In genomic region chr15:100780208-100780800, GRCh38 we compare ENCODE assay signal across 14 cellular contexts.
DNase-seq lines count a peak whose midpoint lies in the region; ATAC-seq and TF ChIP-seq lines count a peak whose summit lies in the region.
"Had no signal": no experiment of that assay in that cellular context is flagged by ENCODE, and none has a peak within 500 bp of the region (broad histone marks: within the 10 kb centered on the region; RNA-seq: fewer than 3 reads in every experiment).

No MANE protein-coding gene starts in this region.

- H3K4me1 Mint-ChIP-seq in natural killer cell treated with Interleukin-12 subunit alpha and Interleukin-12 subunit beta and Interleukin-15 and Interleukin-18, amount 100 ng/mL, for 72 hours (ENCODE audit: low read depth in 2 of 2): peaks cover 0 to 3% of the 10 kb centered on the region in 2 donors
- no peaks in the 10 kb centered on the region for H3K4me1 Mint-ChIP-seq in natural killer cell
- H3K4me1 Mint-ChIP-seq in central memory CD8-positive, alpha-beta T cell: no peaks in the 10 kb centered on the region
- H3K4me1 Mint-ChIP-seq: CD8-positive, alpha-beta memory T cell had no signal

- intact Hi-C loops in natural killer cell (cut with micrococcal nuclease) (no loop called here), mucosa of descending colon (cut with DNase I, micrococcal nuclease) (no loop called here)

- no peaks in the 10 kb centered on the region for H3K9me3 Mint-ChIP-seq in natural killer cell treated with Interleukin-12 subunit alpha and Interleukin-12 subunit beta and Interleukin-15 and Interleukin-18, amount 100 ng/mL, for 72 hours
- H3K9me3 Mint-ChIP-seq in natural killer cell: no peaks in the 10 kb centered on the region
- H3K9me3 Mint-ChIP-seq in central memory CD8-positive, alpha-beta T cell: no peaks in the 10 kb centered on the region

- peaks cover 9 to 12% of the 10 kb centered on the region in 2 donors for H3K27me3 Mint-ChIP-seq in natural killer cell treated with Interleukin-12 subunit alpha and Interleukin-12 subunit beta and Interleukin-15 and Interleukin-18, amount 100 ng/mL, for 72 hours
- H3K27me3 Mint-ChIP-seq in natural killer cell (ENCODE audit: low read depth in 2 of 2): peaks cover 0 to 5% of the 10 kb centered on the region in 2 donors
- H3K27me3 Mint-ChIP-seq in central memory CD8-positive, alpha-beta T cell: peaks cover 19% of the 10 kb centered on the region

- H3K36me3 Mint-ChIP-seq in natural killer cell treated with Interleukin-12 subunit alpha and Interleukin-12 subunit beta and Interleukin-15 and Interleukin-18, amount 100 ng/mL, for 72 hours: no peaks in the 10 kb centered on the region
- no peaks in the 10 kb centered on the region for H3K36me3 Mint-ChIP-seq in natural killer cell
- H3K36me3 Mint-ChIP-seq in central memory CD8-positive, alpha-beta T cell (ENCODE audit: insufficient read depth): no peaks in the 10 kb centered on the region
- H3K36me3 Mint-ChIP-seq: CD8-positive, alpha-beta memory T cell had no signal

- no peaks in the 10 kb centered on the region for H3K36me3 ChIP-seq in mucosa of descending colon (ENCODE audit: low read depth)

- peak; percentile 44 for DNase-seq in natural killer cell treated with Interleukin-12 subunit alpha and Interleukin-12 subunit beta and Interleukin-15 and Interleukin-18, amount 100 ng/mL, for 72 hours (ENCODE audit: low spot score)
- DNase-seq in natural killer cell: no peak
- peak; percentile 4 for DNase-seq in central memory CD8-positive, alpha-beta T cell (ENCODE audit: low spot score in 2 of 2)
- DNase-seq in mesenteric fat pad (ENCODE audit: low spot score): peak; percentile 79
- DNase-seq in ureter (ENCODE audit: low spot score): peak; percentile 29
- DNase-seq in mucosa of descending colon: no peak
- no peak for DNase-seq in NCI-H446 treated with DMSO at 0.1 percent for 48 hours (lab: John Stamatoyannopoulos, UW)
- DNase-seq: KG1, NCI-H1092, NCI-H1694 treated with DMSO at 0.1 percent for 48 hours, NCI-H82, SIG-M5 had no signal

- no peak for ATAC-seq in natural killer cell treated with Interleukin-12 subunit alpha and Interleukin-12 subunit beta and Interleukin-15 and Interleukin-18, amount 100 ng/mL, for 72 hours
- ATAC-seq in natural killer cell: no peak
- no peak for ATAC-seq in central memory CD8-positive, alpha-beta T cell (replicated peaks; ENCODE audit: extremely low read depth, poor library complexity, severe bottlenecking)
- no peak for ATAC-seq in mucosa of descending colon
- no peak for ATAC-seq in HG03520 (IDR thresholded peaks at IDR 0.05; ENCODE audit: unreplicated experiment)

- H3K27ac Mint-ChIP-seq in natural killer cell treated with Interleukin-12 subunit alpha and Interleukin-12 subunit beta and Interleukin-15 and Interleukin-18, amount 100 ng/mL, for 72 hours: no peak overlapping the region
- H3K27ac Mint-ChIP-seq in natural killer cell: no peak overlapping the region
- H3K27ac Mint-ChIP-seq in central memory CD8-positive, alpha-beta T cell (ENCODE audit: low read depth): no peak overlapping the region
- H3K27ac Mint-ChIP-seq: CD8-positive, alpha-beta memory T cell had no signal

- H3K9me3 ChIP-seq in mucosa of descending colon: no peaks in the 10 kb centered on the region

- no peak for TF ChIP-seq CTCF in natural killer cell (IDR thresholded peaks at IDR 0.05)
- TF ChIP-seq CTCF in mucosa of descending colon (IDR thresholded peaks at IDR 0.05): no peak

- no peaks in the 10 kb centered on the region for H3K4me1 ChIP-seq in mucosa of descending colon (ENCODE audit: low read depth)

- no peak overlapping the region for H3K4me3 Mint-ChIP-seq in natural killer cell treated with Interleukin-12 subunit alpha and Interleukin-12 subunit beta and Interleukin-15 and Interleukin-18, amount 100 ng/mL, for 72 hours
- no peak overlapping the region for H3K4me3 Mint-ChIP-seq in natural killer cell
- H3K4me3 Mint-ChIP-seq in central memory CD8-positive, alpha-beta T cell: no peak overlapping the region
- H3K4me3 Mint-ChIP-seq: CD8-positive, alpha-beta memory T cell had no signal

- no peak overlapping the region for H3K4me3 ChIP-seq in mucosa of descending colon

Comparison
In these comparisons a context has a peak if more than half of its experiments do, and no peak if none do; other contexts are left out.
1. DNase-seq: peak in natural killer cell treated with Interleukin-12 subunit alpha and Interleukin-12 subunit beta and Interleukin-15 and Interleukin-18, amount 100 ng/mL, for 72 hours (single experiment), central memory CD8-positive, alpha-beta T cell (2 of 2), mesenteric fat pad (single experiment) and ureter (single experiment); none in natural killer cell (single experiment), mucosa of descending colon (0 of 3) and NCI-H446 treated with DMSO at 0.1 percent for 48 hours (single experiment).